Comparison of ENCODE assay signal across 21 cellular contexts in genomic region chr10:78714225-78714624, GRCh38.
"Had no signal": no experiment of that assay in that cellular context is flagged by ENCODE, and none has a peak within 500 bp of the region (broad histone marks: within the 10 kb centered on the region; RNA-seq: fewer than 3 reads in every experiment).

No MANE protein-coding gene starts in this region.

- H3K27ac ChIP-seq: HL-60 had no signal

- H3K4me2 ChIP-seq: SK-N-SH had no signal

- H3K9ac ChIP-seq: SK-N-SH had no signal

- H3K9me3 ChIP-seq: SK-N-SH had no signal

- DNase-seq: KBM-7, MV-4-11, NCI-H1048, NCI-H1105, NCI-H1436 treated with DMSO at 0.1 percent for 48 hours, NCI-H1694, NCI-H187 treated with DMSO at 0.1 percent for 48 hours, NCI-H2029 treated with DMSO at 0.1 percent for 48 hours, NCI-H2171, NCI-H226, NCI-H446, NCI-H510A, NCI-H524 treated with DMSO at 0.1 percent for 48 hours, NCI-H69, NCI-H774, Right ventricle myocardium superior, RPMI8226, SIG-M5, SK-N-SH had no signal

- H3K9me2 ChIP-seq: SK-N-SH had no signal

- FAIRE-seq: RCC 7860 had no signal
